8 cellular contexts compared by ENCODE assay signal in the genomic region with DNA sequence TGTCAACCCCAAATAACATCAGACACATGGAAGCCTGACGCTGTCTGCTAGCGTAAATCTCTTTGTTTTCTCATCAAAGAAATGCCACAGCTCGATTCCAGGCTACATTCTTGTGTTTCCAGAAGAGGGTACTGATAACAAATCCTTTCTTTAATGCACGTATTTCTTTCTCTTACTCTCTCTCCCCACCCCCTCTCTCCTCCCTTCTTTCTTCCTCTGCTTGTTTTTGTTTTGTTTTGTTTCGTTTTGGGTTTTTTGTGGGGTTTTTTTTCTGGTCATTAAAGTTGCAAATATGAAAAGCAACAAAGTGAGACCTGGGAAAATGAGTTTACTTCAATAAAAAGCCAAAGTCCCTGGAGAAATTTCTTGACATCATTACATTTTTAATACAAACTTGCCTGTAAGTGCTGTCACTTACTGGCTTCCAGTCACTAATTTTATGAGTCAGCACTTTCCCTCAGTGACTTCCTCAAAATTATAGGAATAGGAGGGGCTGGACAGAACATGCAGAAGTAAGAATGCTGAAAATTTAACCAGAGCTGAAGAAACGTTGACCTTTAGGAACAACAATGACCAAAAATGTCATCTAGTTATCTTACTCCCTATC.
A peak's percentile ranks its signal among the peaks of the same experiment; 100 is the strongest.
DNase-seq lines count a peak whose midpoint lies in the region; ATAC-seq and TF ChIP-seq lines count a peak whose summit lies in the region.

No MANE protein-coding gene starts in this region.

- H3K27me3 Mint-ChIP-seq in CD8-positive, alpha-beta T cell (ENCODE audit: low read depth), result peaks cover 10% of the 10 kb centered on the region
- H3K27me3 Mint-ChIP-seq in activated naive CD8-positive, alpha-beta T cell treated with anti-CD3 and anti-CD28 coated beads, Interleukin-2, amount 10 ng/mL, durations not matched to agents 7 days and 5 days, result peaks cover 36% of the 10 kb centered on the region
- peaks cover 8 to 9% of the 10 kb centered on the region in 2 donors for H3K27me3 Mint-ChIP-seq in stimulated activated naive B cell treated with anti-CD40 and anti-IgM and Interleukin-4, amounts not matched to agents 10 μg/mL and 1 μg/mL and 100 μg/mL, for 72 hours

- H3K36me3 ChIP-seq in CD8-positive, alpha-beta T cell (ENCODE audit: insufficient read depth, low read length), result no peaks in the 10 kb centered on the region
- no peaks in the 10 kb centered on the region for H3K36me3 ChIP-seq in iPS-20b (ENCODE audit: insufficient read depth, low read depth, low read length)

- TF ChIP-seq CTCF in CD8-positive, alpha-beta T cell (IDR thresholded peaks at IDR 0.05), result peak; percentile 42

- H3K27ac Mint-ChIP-seq in CD8-positive, alpha-beta T cell, result no peak overlapping the region
- H3K27ac Mint-ChIP-seq in activated naive CD8-positive, alpha-beta T cell treated with anti-CD3 and anti-CD28 coated beads, Interleukin-2, amount 10 ng/mL, durations not matched to agents 7 days and 5 days, result peak overlapping the region; percentile 49
- H3K27ac Mint-ChIP-seq in stimulated activated naive B cell treated with anti-CD40 and anti-IgM and Interleukin-4, amounts not matched to agents 10 μg/mL and 1 μg/mL and 100 μg/mL, for 72 hours, result peak overlapping the region; percentile 43

- H3K9ac ChIP-seq in iPS-20b (ENCODE audit: low read depth, low read length), result peak overlapping the region; percentile 29; the same call in 1 of the 2 replicates

- peak overlapping the region; percentile 67 for H3K4me3 Mint-ChIP-seq in CD8-positive, alpha-beta T cell
- H3K4me3 Mint-ChIP-seq in activated naive CD8-positive, alpha-beta T cell treated with anti-CD3 and anti-CD28 coated beads, Interleukin-2, amount 10 ng/mL, durations not matched to agents 7 days and 5 days, result peak overlapping the region; percentile 80
- H3K4me3 Mint-ChIP-seq in stimulated activated naive B cell treated with anti-CD40 and anti-IgM and Interleukin-4, amounts not matched to agents 10 μg/mL and 1 μg/mL and 100 μg/mL, for 72 hours, result peak overlapping the region; percentile 67 to 68

- no peaks in the 10 kb centered on the region for H3K36me3 Mint-ChIP-seq in CD8-positive, alpha-beta T cell
- no peaks in the 10 kb centered on the region for H3K36me3 Mint-ChIP-seq in activated naive CD8-positive, alpha-beta T cell treated with anti-CD3 and anti-CD28 coated beads, Interleukin-2, amount 10 ng/mL, durations not matched to agents 7 days and 5 days
- no peaks in the 10 kb centered on the region for H3K36me3 Mint-ChIP-seq in stimulated activated naive B cell treated with anti-CD40 and anti-IgM and Interleukin-4, amounts not matched to agents 10 μg/mL and 1 μg/mL and 100 μg/mL, for 72 hours

- no peaks in the 10 kb centered on the region for H3K9me3 ChIP-seq in CD8-positive, alpha-beta T cell (ENCODE audit: low read length)
- H3K9me3 ChIP-seq in iPS-20b (ENCODE audit: insufficient read depth, low read depth, low read length), result no peaks in the 10 kb centered on the region

- CTCF ChIA-PET in CD8-positive, alpha-beta T cell (lab: Charles Lee), result interaction anchor here (0.7 to 1.8 kb wide), 7 partner anchors 11 to 141 kb away, joined by 3 to 10 read pairs (median 4); a partner anchor contains a TSS

- no peaks in the 10 kb centered on the region for H3K27me3 ChIP-seq in CD8-positive, alpha-beta T cell (ENCODE audit: insufficient read depth, low read length)
- H3K27me3 ChIP-seq in iPS-20b (ENCODE audit: insufficient read depth, low read length), result no peaks in the 10 kb centered on the region

- DNase-seq in CD8-positive, alpha-beta T cell, result peak in 2 of 7 experiments; percentile 16 to 22
- DNase-seq in NAMALWA (ENCODE audit: low spot score), result peak; percentile 51
- no peak for DNase-seq in activated naive CD8-positive, alpha-beta T cell treated with anti-CD3 and anti-CD28 coated beads, Interleukin-2, amount 10 ng/mL, durations not matched to agents 7 days and 5 days
- DNase-seq in stimulated activated naive B cell treated with anti-CD40 and anti-IgM and Interleukin-4, amounts not matched to agents 10 μg/mL and 1 μg/mL and 100 μg/mL, for 72 hours, result no peak
- no peak for DNase-seq in T-helper 9 cell

- H3K27ac ChIP-seq in CD8-positive, alpha-beta T cell (ENCODE audit: low read depth, low read length), result no peak overlapping the region
- H3K27ac ChIP-seq in iPS-20b (ENCODE audit: low read length), result no peak overlapping the region

- peak; percentile 73 for ATAC-seq in CD8-positive, alpha-beta T cell
- peak; percentile 58 for ATAC-seq in GM19351 (IDR thresholded peaks at IDR 0.05; ENCODE audit: unreplicated experiment)
- ATAC-seq in activated naive CD8-positive, alpha-beta T cell treated with anti-CD3 and anti-CD28 coated beads, Interleukin-2, amount 10 ng/mL, durations not matched to agents 7 days and 5 days (ENCODE audit: low read depth), result peak; percentile 79
- ATAC-seq in stimulated activated naive B cell treated with anti-CD40 and anti-IgM and Interleukin-4, amounts not matched to agents 10 μg/mL and 1 μg/mL and 100 μg/mL, for 72 hours (replicated peaks), result peak; percentile 63 to 65
- ATAC-seq in GM19467 (IDR thresholded peaks at IDR 0.05; ENCODE audit: unreplicated experiment), result no peak

- intact Hi-C loops in CD8-positive, alpha-beta T cell (cut with DNase I, micrococcal nuclease), result loop anchor here (1.0 to 5.0 kb wide), 2 partner anchors 46 to 120 kb away; no protein-coding TSS in a partner anchor

- POLR2A ChIA-PET in CD8-positive, alpha-beta T cell (lab: Charles Lee), result interaction anchor here (0.6 to 1.1 kb wide), 4 partner anchors 56 to 197 kb away, joined by 3 to 5 read pairs (median 3); no protein-coding TSS in a partner anchor
- POLR2A ChIA-PET in activated naive CD8-positive, alpha-beta T cell treated with anti-CD3 and anti-CD28 coated beads, Interleukin-2, amount 10 ng/mL, durations not matched to agents 7 days and 5 days (lab: Charles Lee), result interaction anchor here (0.6 to 1.4 kb wide), 6 partner anchors 50 to 120 kb away, joined by 3 to 8 read pairs (median 5); a partner anchor contains a TSS

- H3K4me1 ChIP-seq in CD8-positive, alpha-beta T cell (ENCODE audit: insufficient read depth, low read length), result peaks cover 13% of the 10 kb centered on the region
- H3K4me1 ChIP-seq in iPS-20b (ENCODE audit: insufficient read depth, low read length), result peaks cover 5% of the 10 kb centered on the region

- no peaks in the 10 kb centered on the region for H3K9me3 Mint-ChIP-seq in CD8-positive, alpha-beta T cell
- H3K9me3 Mint-ChIP-seq in activated naive CD8-positive, alpha-beta T cell treated with anti-CD3 and anti-CD28 coated beads, Interleukin-2, amount 10 ng/mL, durations not matched to agents 7 days and 5 days, result no peaks in the 10 kb centered on the region
- H3K9me3 Mint-ChIP-seq in stimulated activated naive B cell treated with anti-CD40 and anti-IgM and Interleukin-4, amounts not matched to agents 10 μg/mL and 1 μg/mL and 100 μg/mL, for 72 hours, result no peaks in the 10 kb centered on the region

- H3K4me1 Mint-ChIP-seq in CD8-positive, alpha-beta T cell (ENCODE audit: low read depth), result peaks cover 15% of the 10 kb centered on the region
- H3K4me1 Mint-ChIP-seq in activated naive CD8-positive, alpha-beta T cell treated with anti-CD3 and anti-CD28 coated beads, Interleukin-2, amount 10 ng/mL, durations not matched to agents 7 days and 5 days, result peaks cover 25% of the 10 kb centered on the region
- H3K4me1 Mint-ChIP-seq in stimulated activated naive B cell treated with anti-CD40 and anti-IgM and Interleukin-4, amounts not matched to agents 10 μg/mL and 1 μg/mL and 100 μg/mL, for 72 hours, result peaks cover 20 to 39% of the 10 kb centered on the region in 2 donors

- no peak overlapping the region for H3K4me3 ChIP-seq in CD8-positive, alpha-beta T cell (ENCODE audit: low read depth, low read length)
- no peak overlapping the region for H3K4me3 ChIP-seq in iPS-20b (ENCODE audit: low read length)
